Comparison of ENCODE assay signal across 19 cellular contexts in genomic region chr2:60441791-60442190, GRCh38.
DNase-seq lines count a peak whose midpoint lies in the region; ATAC-seq, FAIRE-seq and TF ChIP-seq lines count a peak whose summit lies in the region.
"Had no signal": no experiment of that assay in that cellular context is flagged by ENCODE, and none has a peak within 500 bp of the region (broad histone marks: within the 10 kb centered on the region; RNA-seq: fewer than 3 reads in every experiment).

No MANE protein-coding gene starts in this region.

- intact Hi-C loops in esophagus squamous epithelium (cut with DNase I) = no loop called here

- H3K4me1 ChIP-seq in esophagus squamous epithelium (peaks cover 0 to 50% (median 11%) of the 10 kb centered on the region in 3 donors), smooth muscle cell (ENCODE audit: low read depth) (no peaks in the 10 kb centered on the region)

- no peak for ATAC-seq in HG03045 (IDR thresholded peaks at IDR 0.05; ENCODE audit: unreplicated experiment)
- ATAC-seq: K562 had no signal

- H3K27ac ChIP-seq in esophagus squamous epithelium = peak overlapping the region; percentile 42 to 87 (median 76)
- peak overlapping the region; percentile 67 for H3K27ac ChIP-seq in smooth muscle cell (ENCODE audit: low read depth)
- H3K27ac ChIP-seq: GM23248 had no signal

- TF ChIP-seq CTCF in esophagus squamous epithelium (IDR thresholded peaks at IDR 0.05) (no peak), smooth muscle cell (IDR thresholded peaks at IDR 0.05; ENCODE audit: borderline replicate concordance, insufficient read depth, poor library complexity, severe bottlenecking) (no peak)

- FAIRE-seq in GM12891 (lab: Jason Lieb, UNC) = peak; percentile 31
- FAIRE-seq: K562 had no signal

- H3F3A ChIP-seq in smooth muscle cell (ENCODE audit: low read depth) = peaks cover 3% of the 10 kb centered on the region

- TF ChIP-seq POLR2A in GM12891 (IDR thresholded peaks at IDR 0.05; ENCODE audit: low read depth, low read length) = no peak
- TF ChIP-seq POLR2A in esophagus squamous epithelium (IDR thresholded peaks at IDR 0.05) = no peak

- no peak overlapping the region for H2AFZ ChIP-seq in smooth muscle cell (ENCODE audit: low read depth)
- H2AFZ ChIP-seq: GM23248 had no signal

- H3K4me3 ChIP-seq in esophagus squamous epithelium (no peak overlapping the region), smooth muscle cell (no peak overlapping the region)
- H3K4me3 ChIP-seq: GM23248, K562 had no signal

- no peak for DNase-seq in GM12891 (ENCODE audit: insufficient read length, low spot score)
- DNase-seq in amniotic stem cell (lab: John Stamatoyannopoulos, UW) = peak; percentile 30
- no peak for DNase-seq in esophagus squamous epithelium (lab: John Stamatoyannopoulos, UW)
- DNase-seq in smooth muscle cell (lab: John Stamatoyannopoulos, UW; ENCODE audit: unreplicated experiment) = no peak
- DNase-seq in DMS79 (lab: John Stamatoyannopoulos, UW) = no peak
- no peak for DNase-seq in DMS114 treated with DMSO at 0.1 percent for 48 hours (lab: John Stamatoyannopoulos, UW; ENCODE audit: unreplicated experiment)
- DNase-seq: AML-193; Calu3; CD4-positive, alpha-beta memory T cell; GM23248; MV-4-11; NCI-H1417 treated with DMSO at 0.1 percent for 48 hours; NCI-H2029; NCI-H2171 treated with DMSO at 0.1 percent for 48 hours; NCI-H446 treated with DMSO at 0.1 percent for 48 hours; NCI-H748 treated with DMSO at 0.1 percent for 48 hours; OCI-M1 had no signal

- H3K36me3 ChIP-seq in esophagus squamous epithelium = no peaks in the 10 kb centered on the region
- no peaks in the 10 kb centered on the region for H3K36me3 ChIP-seq in smooth muscle cell (ENCODE audit: low read depth)

- no peak overlapping the region for H3K9ac ChIP-seq in smooth muscle cell (ENCODE audit: low read depth)
- H3K9ac ChIP-seq: GM23248 had no signal

- H3K27me3 ChIP-seq in esophagus squamous epithelium (no peaks in the 10 kb centered on the region), smooth muscle cell (ENCODE audit: low read depth) (no peaks in the 10 kb centered on the region)

- no peaks in the 10 kb centered on the region for H4K20me1 ChIP-seq in smooth muscle cell (ENCODE audit: low read depth)

- 28 to 63% methylated on average over 5 of the region's 5 CpGs for WGBS in esophagus squamous epithelium, 2 donors
- WGBS in smooth muscle cell (ENCODE audit: low lambda C conversion rate) = 48% methylated on average over 5 of the region's 5 CpGs

- H3K9me3 ChIP-seq in esophagus squamous epithelium = no peaks in the 10 kb centered on the region
- no peaks in the 10 kb centered on the region for H3K9me3 ChIP-seq in smooth muscle cell (replicated peaks; ENCODE audit: low read depth)

- H3K79me2 ChIP-seq in smooth muscle cell (ENCODE audit: low read depth) = no peaks in the 10 kb centered on the region

- peak overlapping the region; percentile 65 for H3K4me2 ChIP-seq in smooth muscle cell

TF ChIP-seq in GM12891, 5 proteins besides CTCF, POLR2A, EP300 and RAD21:
- TF ChIP-seq SPI1 (IDR thresholded peaks at IDR 0.05; ENCODE audit: low read depth, low read length) = no peak
- no peak for TF ChIP-seq POLR2AphosphoS5 (IDR thresholded peaks at IDR 0.05; ENCODE audit: low read depth, low read length)
- no peak for TF ChIP-seq POU2F2 (IDR thresholded peaks at IDR 0.05; ENCODE audit: low read depth, low read length)
- no peak for TF ChIP-seq PAX5 (IDR thresholded peaks at IDR 0.05; ENCODE audit: insufficient read depth, low read length, severe bottlenecking)
- TF ChIP-seq TAF1 (IDR thresholded peaks at IDR 0.05; ENCODE audit: low read depth, low read length) = no peak
